In the genomic region with DNA sequence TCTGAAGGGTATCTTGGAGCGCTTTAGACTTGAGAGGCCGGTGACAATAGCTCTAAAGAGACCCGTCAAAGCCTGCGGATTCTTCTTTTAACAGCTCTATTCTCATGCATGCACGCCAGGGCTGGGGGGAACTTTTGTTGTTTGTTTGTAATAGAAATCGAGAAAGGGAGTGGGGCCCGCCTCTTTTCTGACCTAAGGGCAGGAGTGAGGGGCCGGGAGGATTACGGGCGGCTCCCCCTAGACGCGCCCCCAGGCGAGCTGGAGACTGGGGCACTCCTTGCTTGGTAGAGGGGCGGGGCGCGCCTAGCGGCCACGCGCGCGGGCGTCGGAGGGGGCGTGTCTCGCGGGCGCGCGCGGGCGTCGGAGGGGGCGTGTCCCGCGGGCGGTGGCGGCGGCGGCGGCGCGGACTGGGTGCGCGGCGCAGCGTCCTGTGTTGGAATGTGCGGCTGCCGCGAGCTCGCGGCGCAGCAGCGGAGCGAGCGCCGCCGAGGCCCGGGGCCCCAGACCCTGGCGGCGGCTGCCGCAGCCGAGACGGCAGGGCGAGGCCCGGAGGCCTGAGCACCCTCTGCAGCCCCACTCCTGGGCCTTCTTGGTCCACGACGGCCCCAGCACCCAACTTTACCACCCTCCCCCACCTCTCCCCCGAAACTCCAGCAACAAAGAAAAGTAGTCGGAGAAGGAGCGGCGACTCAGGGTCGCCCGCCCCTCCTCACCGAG, we compare ENCODE assay signal across 8 cellular contexts. TPM values are rescaled to one million over a fixed set of nuclear protein-coding genes. Genes with fewer than 3 reads are reported as not detected.
DNase-seq lines count a peak whose midpoint lies in the region; ATAC-seq and TF ChIP-seq lines count a peak whose summit lies in the region.

Gene REST (plus strand): TSS at position 412 of the 717 bp plus-strand sequence. CDS start 2,739 bp downstream, outside the sequence.

- peaks cover 23% of the 10 kb centered on the region for H3K4me1 ChIP-seq in effector memory CD4-positive, alpha-beta T cell (ENCODE audit: control insufficient read depth, insufficient read depth, low read length, poor library complexity, severe bottlenecking)

- POLR2A ChIA-PET in AG04449 (lab: Yijun Ruan, JAX) = interaction anchor here (2.9 kb wide), 1 partner anchor 69 kb away, joined by 20 read pairs; the partner anchor contains the start of gene NOA1
- POLR2A ChIA-PET in activated CD8-positive, alpha-beta memory T cell treated with anti-CD3 and anti-CD28 coated beads for 36 hours (lab: Charles Lee) = interaction anchor here (0.5 to 3.4 kb wide), 6 partner anchors 55 to 520 kb away, joined by 3 to 42 read pairs (median 4); partner anchors contain the start of genes AASDH, NOA1, PAICS and POLR2B

- ATAC-seq in GM18520 (IDR thresholded peaks at IDR 0.05; ENCODE audit: unreplicated experiment) (peak; percentile 44), HG03045 (IDR thresholded peaks at IDR 0.05; ENCODE audit: unreplicated experiment) (peak; percentile 49)

- DNase-seq in AG04449 (ENCODE audit: low read depth, low spot score) (no peak), NCI-H774 (lab: John Stamatoyannopoulos, UW) (peak; percentile 53), medulla oblongata (ENCODE audit: extremely low spot score) (peak; percentile 75)
- peak; percentile 71 to 75 (median 74) for DNase-seq in effector memory CD4-positive, alpha-beta T cell
- peak; percentile 48 to 70 (median 65) for DNase-seq in stimulated activated CD4-positive, alpha-beta T cell treated with anti-CD3 and anti-CD28 coated beads, TNF-alpha, amount 100 ng/mL, for 48 hours (ENCODE audit: low read depth in 3 of 3)

- no peaks in the 10 kb centered on the region for H3K36me3 ChIP-seq in effector memory CD4-positive, alpha-beta T cell (ENCODE audit: control insufficient read depth, insufficient read depth, low read length)

- H3K9me3 ChIP-seq in effector memory CD4-positive, alpha-beta T cell (ENCODE audit: control insufficient read depth, low read length) = no peaks in the 10 kb centered on the region

- no peak for TF ChIP-seq CTCF in AG04449 (IDR thresholded peaks at IDR 0.05; ENCODE audit: insufficient read depth, low read length, missing control alignments)

- no peaks in the 10 kb centered on the region for H3K27me3 ChIP-seq in effector memory CD4-positive, alpha-beta T cell (replicated peaks; ENCODE audit: control insufficient read depth, insufficient read depth, low read length, poor library complexity, severe bottlenecking)

- peak within 1 kb of the TSS; percentile 91 for H3K27ac ChIP-seq in effector memory CD4-positive, alpha-beta T cell (ENCODE audit: insufficient read depth, low read length, poor library complexity, severe bottlenecking)

- peak within 1 kb of the TSS; percentile 89 for H3K4me3 ChIP-seq in AG04449 (ENCODE audit: low read depth, low read length)
- H3K4me3 ChIP-seq in effector memory CD4-positive, alpha-beta T cell (ENCODE audit: insufficient read depth, low read depth, low read length, poor library complexity, severe bottlenecking) = peak within 1 kb of the TSS; percentile 98

- CTCF ChIA-PET in AG04449 (lab: Yijun Ruan, JAX) = no interaction called here
- CTCF ChIA-PET in activated CD8-positive, alpha-beta memory T cell treated with anti-CD3 and anti-CD28 coated beads for 36 hours (lab: Charles Lee) = interaction anchor here (1.1 kb wide), 1 partner anchor 70 kb away, joined by 11 read pairs; the partner anchor contains the start of genes NOA1 and POLR2B

RNA-seq across cellular contexts. Expression of gene REST, which starts in this region (rescaled TPM):
- 10 to 100 TPM; 40.2 to 42.0 TPM for total RNA-seq in activated CD8-positive, alpha-beta memory T cell treated with anti-CD3 and anti-CD28 coated beads for 36 hours
